Comparison of ENCODE assay signal across 8 cellular contexts in genomic region chrX:129932137-129932791, GRCh38. TPM values are rescaled to one million over a fixed set of nuclear protein-coding genes. Genes with fewer than 3 reads are reported as not detected.
DNase-seq lines count a peak whose midpoint lies in the region; ATAC-seq and TF ChIP-seq lines count a peak whose summit lies in the region.

No MANE protein-coding gene starts in this region.

- peak overlapping the region; percentile 68; the same call in 1 of the 2 replicates for H3K4me2 ChIP-seq in MM.1S (ENCODE audit: low read depth, low read length)

- peak overlapping the region; percentile 66 for H3K4me3 Mint-ChIP-seq in Calu3 (ENCODE audit: low read depth, unreplicated experiment)

- H3K4me1 ChIP-seq in MM.1S (ENCODE audit: low read length), result no peaks in the 10 kb centered on the region
- no peaks in the 10 kb centered on the region for H3K4me1 ChIP-seq in left ventricle myocardium inferior

- peak overlapping the region; percentile 75 for H2AFZ ChIP-seq in MM.1S (ENCODE audit: low read length)

- ATAC-seq in GM21737 (IDR thresholded peaks at IDR 0.05; ENCODE audit: unreplicated experiment), result peak; percentile 55

- no TSS peak for BruUV-seq in Calu3 (replicated peaks; lab: Mats Ljungman, UMichigan)

- H3K27me3 Mint-ChIP-seq in Calu3 (ENCODE audit: unreplicated experiment), result peaks cover 34% of the 10 kb centered on the region

- TF ChIP-seq CTCF in Calu3 (IDR thresholded peaks at IDR 0.05; ENCODE audit: unreplicated experiment), result no peak
- no peak for TF ChIP-seq CTCF in MM.1S (IDR thresholded peaks at IDR 0.05; ENCODE audit: low read length)
- no peak for TF ChIP-seq CTCF in left ventricle myocardium inferior (IDR thresholded peaks at IDR 0.05; ENCODE audit: borderline replicate concordance)

- H3K9me3 ChIP-seq in MM.1S (replicated peaks; ENCODE audit: insufficient read depth, low read length) (no peaks in the 10 kb centered on the region), left ventricle myocardium inferior (replicated peaks) (no peaks in the 10 kb centered on the region)

- H3K36me3 ChIP-seq in MM.1S (replicated peaks; ENCODE audit: insufficient read depth, low read length) (no peaks in the 10 kb centered on the region), left ventricle myocardium inferior (peaks cover 4% of the 10 kb centered on the region)

- DNase-seq in Calu3, result peak; percentile 83
- DNase-seq in MM.1S, result peak; percentile 77
- DNase-seq in T-helper 1 cell, result peak; percentile 69 to 90 (median 72)
- DNase-seq in amniotic epithelial cell (ENCODE audit: low read depth), result peak; percentile 89
- peak; percentile 93 for DNase-seq in left ventricle myocardium inferior
- DNase-seq in posterior vena cava (ENCODE audit: low spot score), result peak; percentile 95
- peak; percentile 93 for DNase-seq in ureter (ENCODE audit: low spot score)

- H3K36me3 Mint-ChIP-seq in Calu3 (ENCODE audit: insufficient read depth, unreplicated experiment), result peaks cover 27% of the 10 kb centered on the region

- no peaks in the 10 kb centered on the region for H3K79me2 ChIP-seq in MM.1S (ENCODE audit: low read length)

- no peak overlapping the region; the same call in 1 of the 2 replicates for H3K9ac ChIP-seq in MM.1S (ENCODE audit: low read length)

- H4K20me1 ChIP-seq in MM.1S (ENCODE audit: insufficient read depth, low read length), result no peaks in the 10 kb centered on the region

- H3F3A ChIP-seq in MM.1S (ENCODE audit: insufficient read depth, low read length), result peaks cover 19% of the 10 kb centered on the region

- H3K9me2 ChIP-seq in MM.1S (replicated peaks; ENCODE audit: insufficient read depth, low read length), result no peaks in the 10 kb centered on the region

- H3K27ac ChIP-seq in MM.1S (ENCODE audit: low read length), result peak overlapping the region; percentile 16; the same call in 1 of the 2 replicates
- H3K27ac ChIP-seq in left ventricle myocardium inferior (replicated peaks), result peak overlapping the region; percentile 96

- peaks cover 9% of the 10 kb centered on the region for H3K4me1 Mint-ChIP-seq in Calu3 (ENCODE audit: low read depth, unreplicated experiment)

- peak overlapping the region; percentile 77 for H3K27ac Mint-ChIP-seq in Calu3 (ENCODE audit: unreplicated experiment)

- H3K4me3 ChIP-seq in MM.1S (ENCODE audit: low read length) (peak overlapping the region; percentile 73), left ventricle myocardium inferior (peak overlapping the region; percentile 71)

- no peaks in the 10 kb centered on the region for H3K9me3 Mint-ChIP-seq in Calu3 (ENCODE audit: low read depth, unreplicated experiment)

- CTCF ChIA-PET in Calu3 (lab: Charles Lee), result no interaction called here

- H3K27me3 ChIP-seq in MM.1S (replicated peaks; ENCODE audit: insufficient read depth, low read length) (no peaks in the 10 kb centered on the region), left ventricle myocardium inferior (ENCODE audit: low read depth) (no peaks in the 10 kb centered on the region)

- intact Hi-C loops in Calu3 (cut with micrococcal nuclease; ENCODE audit: unreplicated experiment) (loop anchor here (10.0 kb wide), 1 partner anchor 53 kb away; the partner anchor contains the start of gene BCORL1), left ventricle myocardium inferior (cut with micrococcal nuclease) (no loop called here), posterior vena cava (cut with DNase I) (no loop called here)

RNA-seq across cellular contexts. Expression of gene UTP14A, which starts 26.3 kb away (rescaled TPM):
- total RNA-seq in Calu3 (2022), result 42.3 and 43.1 TPM in 2 replicates
- total RNA-seq in left ventricle myocardium inferior, result 7.5 TPM
- 10 to 100 TPM; 13.2 to 14.3 TPM for total RNA-seq in posterior vena cava
- total RNA-seq in ureter, result 23.3 TPM

RNA-seq across cellular contexts. Expression of gene BCORL1, which starts 50.2 kb away (rescaled TPM):
- total RNA-seq in Calu3 (2022), result 6.7 and 10.1 TPM in 2 replicates
- 8.2 TPM for total RNA-seq in left ventricle myocardium inferior
- 10 to 100 TPM; 14.8 to 17.7 TPM for total RNA-seq in posterior vena cava
- 12.6 TPM for total RNA-seq in ureter

Comparison
In these comparisons a context has a peak if more than half of its experiments do, and no peak if none do; other contexts are left out.
1. Peak in every context shown above with its lines: DNase-seq, ATAC-seq, H3K4me3 ChIP-seq and H3K27ac ChIP-seq.